Comparison of ENCODE assay signal across 22 cellular contexts in the genomic region with DNA sequence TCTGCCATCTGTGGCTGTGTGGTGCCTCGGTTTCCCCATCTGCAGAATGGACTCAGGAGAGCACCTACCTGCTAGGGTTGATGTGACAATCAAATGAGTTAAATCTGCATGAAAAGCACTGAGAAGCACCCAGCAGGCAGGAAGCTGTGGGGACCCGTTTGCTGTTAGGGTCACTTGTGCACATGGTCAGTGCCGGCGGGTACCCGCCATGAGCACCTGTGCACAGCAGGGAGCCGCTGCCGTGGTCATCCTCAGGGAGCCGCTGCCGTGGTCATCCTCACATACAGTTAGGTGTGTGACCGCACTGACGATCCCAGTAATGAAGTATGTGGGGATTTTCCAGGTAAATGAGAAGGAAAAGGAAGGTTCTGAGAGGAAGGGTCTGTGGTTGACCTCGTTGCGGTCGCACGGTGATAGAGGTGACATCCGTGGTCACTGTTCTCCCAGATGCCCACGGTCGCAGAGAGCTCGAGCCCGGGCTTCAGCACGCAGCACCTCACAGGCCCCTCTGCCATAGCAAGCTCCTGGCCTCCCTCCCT. TPM values are rescaled to one million over a fixed set of nuclear protein-coding genes. Genes with fewer than 3 reads are reported as not detected.
DNase-seq lines count a peak whose midpoint lies in the region; ATAC-seq, FAIRE-seq and TF ChIP-seq lines count a peak whose summit lies in the region.
"Had no signal": no experiment of that assay in that cellular context is flagged by ENCODE, and none has a peak within 500 bp of the region (broad histone marks: within the 10 kb centered on the region; RNA-seq: fewer than 3 reads in every experiment).

No MANE protein-coding gene starts in this region.

- H3K9me3 Mint-ChIP-seq in activated T-cell treated with anti-CD3 and anti-CD28 coated beads, Interleukin-2, amount 50 U/mL, for 72 hours, result peaks cover 2 to 3% of the 10 kb centered on the region in 2 donors
- peaks cover 12% of the 10 kb centered on the region for H3K9me3 Mint-ChIP-seq in chondrocyte (ENCODE audit: low read depth)
- H3K9me3 Mint-ChIP-seq: CD4-positive, alpha-beta T cell; CD8-positive, alpha-beta T cell had no signal

- H3K36me3 ChIP-seq in kidney (ENCODE audit: control insufficient read depth in 1 of 2, insufficient read depth in 2 of 2, low read length in 2 of 2) (no peaks in the 10 kb centered on the region), neuronal stem cell (replicated peaks in 1 of 2; ENCODE audit: control insufficient read depth in 2 of 2, insufficient read depth in 2 of 2, low read length in 2 of 2) (peaks cover 0 to 2% of the 10 kb centered on the region in 2 donors)
- H3K36me3 ChIP-seq: BLaER1 treated with 17β-estradiol and CSF1 and Interleukin-3, amounts not matched to agents 10 nM and 100 nM had no signal

- no peak overlapping the region for H3K4me2 ChIP-seq in neuronal stem cell (ENCODE audit: insufficient read depth, low read length, poor library complexity, severe bottlenecking)
- H3K4me2 ChIP-seq: A549; BLaER1 treated with 17β-estradiol and CSF1 and Interleukin-3, amounts not matched to agents 10 nM and 100 nM had no signal

- no peak overlapping the region for H2BK12ac ChIP-seq in neuronal stem cell (ENCODE audit: low read length)

- H4K91ac ChIP-seq in neuronal stem cell (ENCODE audit: low read depth, low read length, poor library complexity), result no peak overlapping the region

- no peak overlapping the region for H3K27ac ChIP-seq in kidney (ENCODE audit: low read depth in 2 of 2, low read length in 2 of 2)
- H3K27ac ChIP-seq in neuronal stem cell (replicated peaks; ENCODE audit: low read length), result no peak overlapping the region
- H3K27ac ChIP-seq: 22Rv1; A549; BLaER1 treated with 17β-estradiol and CSF1 and Interleukin-3, amounts not matched to agents 10 nM and 100 nM; C4-2B had no signal

- no peak for DNase-seq in activated T-cell treated with anti-CD3 and anti-CD28 coated beads, Interleukin-2, amount 50 U/mL, for 72 hours
- DNase-seq in activated T-cell treated with anti-CD3 and anti-CD28 coated beads for 4 hours, result no peak
- peak; percentile 84 for DNase-seq in chondrocyte (ENCODE audit: low spot score)
- DNase-seq in kidney, result peak; percentile 12
- no peak for DNase-seq in neuronal stem cell (ENCODE audit: low spot score)
- no peak for DNase-seq in SHP77 treated with DMSO at 0.1 percent for 48 hours (lab: John Stamatoyannopoulos, UW)
- no peak for DNase-seq in cerebellar nuclear complex (lab: John Stamatoyannopoulos, UW)
- DNase-seq: AML-193; Caco-2; Calu3; CD4-positive, alpha-beta T cell; CD8-positive, alpha-beta T cell; GF-D8 had no signal

- H3K4me3 ChIP-seq in kidney (ENCODE audit: low read length in 2 of 2) (no peak overlapping the region), neuronal stem cell (ENCODE audit: low read length in 2 of 2) (no peak overlapping the region)
- H3K4me3 ChIP-seq: A549; BLaER1 treated with 17β-estradiol and CSF1 and Interleukin-3, amounts not matched to agents 10 nM and 100 nM had no signal

- H3K4me1 ChIP-seq in kidney (ENCODE audit: control insufficient read depth in 1 of 2, insufficient read depth in 1 of 2, low read depth in 1 of 2, low read length in 2 of 2) (no peaks in the 10 kb centered on the region), neuronal stem cell (ENCODE audit: control insufficient read depth in 2 of 2, insufficient read depth in 1 of 2, low read depth in 1 of 2, low read length in 2 of 2) (peaks cover 11 to 13% of the 10 kb centered on the region in 2 donors)
- H3K4me1 ChIP-seq: A549, Caco-2 had no signal

- no CpG with 5 or more reads among the region's 21 CpGs for WGBS in neuronal stem cell (ENCODE audit: extremely low coverage in 2 of 2, insufficient read length in 2 of 2, insufficient replicate concordance in 1 of 2), 2 donors

- no peak for FAIRE-seq in kidney (lab: Jason Lieb, UNC)
- FAIRE-seq: A549, D721Med, G401.6, GM12891, GM19239 had no signal

- H3K36me3 Mint-ChIP-seq in activated T-cell treated with anti-CD3 and anti-CD28 coated beads, Interleukin-2, amount 50 U/mL, for 72 hours (ENCODE audit: insufficient read depth in 2 of 2), result no peaks in the 10 kb centered on the region
- H3K36me3 Mint-ChIP-seq in chondrocyte (ENCODE audit: low read depth), result peaks cover 2% of the 10 kb centered on the region

- H3K14ac ChIP-seq in neuronal stem cell (ENCODE audit: low read length), result no peak overlapping the region

- no peak overlapping the region for H4K8ac ChIP-seq in neuronal stem cell (ENCODE audit: low read depth, low read length)

- peak overlapping the region; percentile 11 for H3K23ac ChIP-seq in neuronal stem cell (ENCODE audit: low read depth, low read length, poor library complexity)

- H3K79me1 ChIP-seq in neuronal stem cell (ENCODE audit: low read depth, low read length), result peaks cover 4% of the 10 kb centered on the region

- no peak for ATAC-seq in activated T-cell treated with anti-CD3 and anti-CD28 coated beads, Interleukin-2, amount 50 U/mL, for 72 hours (replicated peaks in 1 of 2)
- ATAC-seq: A549; CD8-positive, alpha-beta T cell had no signal

- H2AFZ ChIP-seq in neuronal stem cell (ENCODE audit: low read length), result no peak overlapping the region

- H3K4ac ChIP-seq in neuronal stem cell (ENCODE audit: low read length), result no peak overlapping the region

- no peak overlapping the region for H3K18ac ChIP-seq in neuronal stem cell (ENCODE audit: low read length)

- intact Hi-C loops in kidney (cut with DNase I), result no loop called here

- H3K4me3 Mint-ChIP-seq in activated T-cell treated with anti-CD3 and anti-CD28 coated beads, Interleukin-2, amount 50 U/mL, for 72 hours, result no peak overlapping the region
- H3K4me3 Mint-ChIP-seq in chondrocyte (ENCODE audit: unreplicated experiment), result no peak overlapping the region
- H3K4me3 Mint-ChIP-seq: B cell; CD4-positive, alpha-beta T cell; CD8-positive, alpha-beta T cell had no signal

- H2BK120ac ChIP-seq in neuronal stem cell (ENCODE audit: low read depth, low read length), result no peak overlapping the region

- H3K27ac Mint-ChIP-seq in activated T-cell treated with anti-CD3 and anti-CD28 coated beads, Interleukin-2, amount 50 U/mL, for 72 hours, result peak overlapping the region; percentile 64
- H3K27ac Mint-ChIP-seq in chondrocyte (ENCODE audit: unreplicated experiment), result no peak overlapping the region
- H3K27ac Mint-ChIP-seq: B cell; CD4-positive, alpha-beta T cell; CD8-positive, alpha-beta T cell had no signal

- no peak overlapping the region for H2BK15ac ChIP-seq in neuronal stem cell (ENCODE audit: low read length)

- H3K9me3 ChIP-seq in kidney (ENCODE audit: control insufficient read depth in 1 of 2, low read length in 2 of 2) (no peaks in the 10 kb centered on the region), neuronal stem cell (replicated peaks in 1 of 2; ENCODE audit: control insufficient read depth in 2 of 2, insufficient read depth in 1 of 2, low read depth in 1 of 2, low read length in 2 of 2) (peaks cover 3 to 17% of the 10 kb centered on the region in 2 donors)
- H3K9me3 ChIP-seq: A549, Caco-2 had no signal

- H3K4me1 Mint-ChIP-seq in activated T-cell treated with anti-CD3 and anti-CD28 coated beads, Interleukin-2, amount 50 U/mL, for 72 hours (ENCODE audit: low read depth), result peaks cover 20% of the 10 kb centered on the region
- no peaks in the 10 kb centered on the region for H3K4me1 Mint-ChIP-seq in chondrocyte (ENCODE audit: low read depth)

- TF ChIP-seq CTCF in chondrocyte (IDR thresholded peaks at IDR 0.05) (no peak), kidney (IDR thresholded peaks at IDR 0.05; ENCODE audit: borderline replicate concordance, extremely low read depth, insufficient read depth) (no peak)

- H2BK5ac ChIP-seq in neuronal stem cell (ENCODE audit: low read length), result no peak overlapping the region

- H3K27me3 Mint-ChIP-seq in activated T-cell treated with anti-CD3 and anti-CD28 coated beads, Interleukin-2, amount 50 U/mL, for 72 hours (ENCODE audit: low read depth), result no peaks in the 10 kb centered on the region
- H3K27me3 Mint-ChIP-seq in chondrocyte (ENCODE audit: low read depth), result peaks cover 29% of the 10 kb centered on the region
- H3K27me3 Mint-ChIP-seq: CD4-positive, alpha-beta T cell had no signal

- H3K9ac ChIP-seq in kidney (ENCODE audit: low read length in 2 of 2) (no peak overlapping the region), neuronal stem cell (ENCODE audit: low read depth, low read length, poor library complexity) (no peak overlapping the region)
- H3K9ac ChIP-seq: BLaER1 treated with 17β-estradiol and CSF1 and Interleukin-3, amounts not matched to agents 10 nM and 100 nM had no signal

- peaks cover 0 to 4% (median 0%) of the 10 kb centered on the region in 3 experiments for H3K27me3 ChIP-seq in neuronal stem cell (ENCODE audit: control insufficient read depth in 3 of 3, insufficient read depth in 3 of 3, low read depth in 1 of 3, low read length in 3 of 3)

- no peak overlapping the region for H2AK5ac ChIP-seq in neuronal stem cell (ENCODE audit: low read depth, low read length)

RNA-seq across cellular contexts. Expression of gene MCF2L, which starts 6.5 kb away (rescaled TPM):
- total RNA-seq in activated T-cell treated with anti-CD3 and anti-CD28 coated beads, Interleukin-2, amount 50 U/mL, for 72 hours, result 10 to 100 TPM in 1 of 2 donors, 1 to 10 TPM in 1; 9.6 to 11.8 TPM
- total RNA-seq in chondrocyte (6.7 to 8.0 TPM (median 7.6 TPM) in 3 replicates), kidney (61.9 TPM)
- polyA plus RNA-seq in kidney (ENCODE audit: insufficient read depth, low read depth, low replicate concordance), result 12.1 TPM
- 20.8 TPM for polyA plus RNA-seq in neuronal stem cell (2013, experiment 1 of 2)
- 20.3 TPM for polyA plus RNA-seq in neuronal stem cell (2013, experiment 2 of 2)

Comparison
In these comparisons a context has a peak if more than half of its experiments do, and no peak if none do; other contexts are left out.
1. DNase-seq: peak in chondrocyte (single experiment) and kidney (single experiment); none in activated T-cell treated with anti-CD3 and anti-CD28 coated beads, Interleukin-2, amount 50 U/mL, for 72 hours (0 of 2), activated T-cell treated with anti-CD3 and anti-CD28 coated beads for 4 hours (single experiment), neuronal stem cell (single experiment), SHP77 treated with DMSO at 0.1 percent for 48 hours (single experiment) and cerebellar nuclear complex (0 of 2).